16 cellular contexts compared by ENCODE assay signal in genomic region chr3:9499455-9500107, GRCh38. TPM values are rescaled to one million over a fixed set of nuclear protein-coding genes. Genes with fewer than 3 reads are reported as not detected.
A peak's percentile ranks its signal among the peaks of the same experiment; 100 is the strongest.
DNase-seq lines count a peak whose midpoint lies in the region; ATAC-seq and TF ChIP-seq lines count a peak whose summit lies in the region.
"Had no signal": no experiment of that assay in that cellular context is flagged by ENCODE, and none has a peak within 500 bp of the region (broad histone marks: within the 10 kb centered on the region; RNA-seq: fewer than 3 reads in every experiment).

No MANE protein-coding gene starts in this region.

- peak overlapping the region; percentile 85 for H3K4me3 Mint-ChIP-seq in GM23338
- H3K4me3 Mint-ChIP-seq in activated CD4-positive, alpha-beta T cell treated with anti-CD3 and anti-CD28 coated beads, Interleukin-2, amount 10 ng/mL, durations not matched to agents 24 days and 14 days: no peak overlapping the region
- H3K4me3 Mint-ChIP-seq: natural killer cell treated with Interleukin-12 subunit alpha and Interleukin-12 subunit beta and Interleukin-15 and Interleukin-18, amount 100 ng/mL, for 72 hours had no signal

- H3K36me3 ChIP-seq in GM23338 (ENCODE audit: insufficient read depth) (no peaks in the 10 kb centered on the region), iPS-18a (ENCODE audit: control insufficient read depth, low read depth, low read length) (no peaks in the 10 kb centered on the region)
- H3K36me3 ChIP-seq: lower lobe of right lung, SJSA1, suprapubic skin had no signal

- H3K9ac ChIP-seq in iPS-18a (ENCODE audit: low read length): peak overlapping the region; percentile 59

- H3K4me1 ChIP-seq in GM23338 (ENCODE audit: insufficient read depth) (no peaks in the 10 kb centered on the region), iPS-18a (ENCODE audit: control insufficient read depth, low read depth, low read length) (no peaks in the 10 kb centered on the region)

- no peak overlapping the region for H3K27ac Mint-ChIP-seq in GM23338
- no peak overlapping the region for H3K27ac Mint-ChIP-seq in activated CD4-positive, alpha-beta T cell treated with anti-CD3 and anti-CD28 coated beads, Interleukin-2, amount 10 ng/mL, durations not matched to agents 24 days and 14 days
- H3K27ac Mint-ChIP-seq: activated naive CD4-positive, alpha-beta T cell treated with anti-CD3 and anti-CD28 coated beads, Interleukin-2, amount 50 U/mL, for 72 hours; natural killer cell treated with Interleukin-12 subunit alpha and Interleukin-12 subunit beta and Interleukin-15 and Interleukin-18, amount 100 ng/mL, for 72 hours had no signal

- H3K27me3 ChIP-seq in GM23338 (ENCODE audit: insufficient read depth) (peaks cover 34% of the 10 kb centered on the region), iPS-18a (ENCODE audit: control insufficient read depth, insufficient read depth, low read length) (peaks cover 29% of the 10 kb centered on the region)

- no peaks in the 10 kb centered on the region for H4K20me1 ChIP-seq in GM23338 (replicated peaks; ENCODE audit: insufficient read depth)

- no peaks in the 10 kb centered on the region for H3K9me3 Mint-ChIP-seq in GM23338
- no peaks in the 10 kb centered on the region for H3K9me3 Mint-ChIP-seq in activated CD4-positive, alpha-beta T cell treated with anti-CD3 and anti-CD28 coated beads, Interleukin-2, amount 10 ng/mL, durations not matched to agents 24 days and 14 days
- H3K9me3 Mint-ChIP-seq: activated naive CD4-positive, alpha-beta T cell treated with anti-CD3 and anti-CD28 coated beads, Interleukin-2, amount 50 U/mL, for 72 hours; natural killer cell treated with Interleukin-12 subunit alpha and Interleukin-12 subunit beta and Interleukin-15 and Interleukin-18, amount 100 ng/mL, for 72 hours had no signal

- H3K36me3 Mint-ChIP-seq in GM23338 (ENCODE audit: low read depth): no peaks in the 10 kb centered on the region; the same call in 2 of the 3 replicates
- no peaks in the 10 kb centered on the region for H3K36me3 Mint-ChIP-seq in activated CD4-positive, alpha-beta T cell treated with anti-CD3 and anti-CD28 coated beads, Interleukin-2, amount 10 ng/mL, durations not matched to agents 24 days and 14 days (ENCODE audit: low read depth)
- H3K36me3 Mint-ChIP-seq: activated naive CD4-positive, alpha-beta T cell treated with anti-CD3 and anti-CD28 coated beads, Interleukin-2, amount 50 U/mL, for 72 hours; natural killer cell treated with Interleukin-12 subunit alpha and Interleukin-12 subunit beta and Interleukin-15 and Interleukin-18, amount 100 ng/mL, for 72 hours had no signal

- peaks cover 11% of the 10 kb centered on the region for H3K4me1 Mint-ChIP-seq in GM23338
- peaks cover 7% of the 10 kb centered on the region for H3K4me1 Mint-ChIP-seq in activated CD4-positive, alpha-beta T cell treated with anti-CD3 and anti-CD28 coated beads, Interleukin-2, amount 10 ng/mL, durations not matched to agents 24 days and 14 days

- no peaks in the 10 kb centered on the region for H3K79me2 ChIP-seq in GM23338 (replicated peaks; ENCODE audit: insufficient read depth)

- peaks cover 29% of the 10 kb centered on the region for H3K27me3 Mint-ChIP-seq in GM23338 (ENCODE audit: insufficient read depth, low read depth, poor library complexity)
- H3K27me3 Mint-ChIP-seq in activated CD4-positive, alpha-beta T cell treated with anti-CD3 and anti-CD28 coated beads, Interleukin-2, amount 10 ng/mL, durations not matched to agents 24 days and 14 days: peaks cover 24% of the 10 kb centered on the region

- TF ChIP-seq CTCF in GM23338 (conservative IDR thresholded peaks at IDR 0.05; ENCODE audit: low read depth in 2 of 2): 0 out of 4 replicates have a peak, but pooled peaks of 1 of the 2 experiments have one; percentile 7
- TF ChIP-seq CTCF in astrocyte of the cerebellum (IDR thresholded peaks at IDR 0.05; ENCODE audit: low read depth, low read length, missing control alignments): no peak

- ATAC-seq in GM23338 (peak; percentile 43), left colon (no peak), HG03432 (IDR thresholded peaks at IDR 0.05; ENCODE audit: unreplicated experiment) (no peak)

- H3F3A ChIP-seq in GM23338 (replicated peaks; ENCODE audit: low read depth): no peaks in the 10 kb centered on the region

- no peaks in the 10 kb centered on the region for H3K9me2 ChIP-seq in GM23338 (ENCODE audit: insufficient read depth)

- H3K27ac ChIP-seq in GM23338 (ENCODE audit: low read depth) (no peak overlapping the region), iPS-18a (ENCODE audit: low read length) (no peak overlapping the region)
- H3K27ac ChIP-seq: lower lobe of right lung, SJSA1, suprapubic skin had no signal

- intact Hi-C loops in left colon (cut with DNase I, micrococcal nuclease): no loop called here
- intact Hi-C loops in activated CD4-positive, alpha-beta T cell treated with anti-CD3 and anti-CD28 coated beads, Interleukin-2, amount 10 ng/mL, durations not matched to agents 24 days and 14 days (cut with micrococcal nuclease): loop anchor here (5.0 to 10.0 kb wide), 3 partner anchors 147 to 525 kb away; no protein-coding TSS in a partner anchor

- in situ Hi-C loops in astrocyte of the cerebellum (cut with HindIII; ENCODE audit: low sequenced_read_pairs): loop anchor here (25.0 kb wide), 1 partner anchor 188 kb away; no protein-coding TSS in a partner anchor

- peak overlapping the region; percentile 98 for H3K4me3 ChIP-seq in GM23338
- peak overlapping the region; percentile 9 for H3K4me3 ChIP-seq in astrocyte of the cerebellum (ENCODE audit: low read depth, low read length)
- H3K4me3 ChIP-seq in iPS-18a (ENCODE audit: low read length): peak overlapping the region; percentile 83
- H3K4me3 ChIP-seq in skeletal muscle cell (ENCODE audit: low read depth, low read length): peak overlapping the region; percentile 24
- H3K4me3 ChIP-seq: lower lobe of right lung, SJSA1 had no signal

- no peaks in the 10 kb centered on the region for H3K9me3 ChIP-seq in iPS-18a (ENCODE audit: control insufficient read depth, low read depth, low read length)
- H3K9me3 ChIP-seq: lower lobe of right lung, SJSA1, suprapubic skin had no signal

- peak overlapping the region; percentile 98 for H3K4me2 ChIP-seq in GM23338

- peak; percentile 77 for DNase-seq in GM23338 (ENCODE audit: low spot score)
- DNase-seq in astrocyte of the cerebellum (ENCODE audit: low read depth): no peak
- DNase-seq in skeletal muscle cell (ENCODE audit: low read depth): no peak
- no peak for DNase-seq in left colon
- no peak for DNase-seq in activated CD4-positive, alpha-beta T cell treated with anti-CD3 and anti-CD28 coated beads, Interleukin-2, amount 10 ng/mL, durations not matched to agents 24 days and 14 days
- DNase-seq in NCI-H1930 (lab: John Stamatoyannopoulos, UW): no peak
- DNase-seq: activated CD4-positive, alpha-beta T cell treated with anti-CD3 and anti-CD28 coated beads for 4 hours; lower lobe of right lung; stimulated activated CD4-positive, alpha-beta T cell treated with anti-CD3 and anti-CD28 coated beads, Interleukin-1b, Interleukin-23, amount 100 ng/mL, for 48 hours; T-helper 9 cell had no signal

- peak overlapping the region; percentile 99 for H2AFZ ChIP-seq in GM23338

TF ChIP-seq in GM23338, 12 proteins besides CTCF, POLR2A, EP300 and RAD21 (continues in another document):
- TF ChIP-seq REST (IDR thresholded peaks at IDR 0.05; ENCODE audit: unreplicated experiment) (no peak), CREB1 (CRISPR knock-in tag; IDR thresholded peaks at IDR 0.05; ENCODE audit: low read depth) (no peak)

RNA-seq across cellular contexts. Expression of gene LHFPL4, which starts 54.0 kb away (rescaled TPM):
- total RNA-seq in GM23338 (2014; rRNA removed; shearing (Covaris generic)): 11.1 and 11.5 TPM in 2 replicates
- 2.3 and 4.2 TPM in 2 replicates for polyA plus RNA-seq in GM23338 (2016; fragmentation: Nextera tagmentation; extraction: Ambion mirVana)
- total RNA-seq in left colon: under 1 TPM; 0.70 to 0.73 TPM
- not detected in 2 replicates for total RNA-seq in activated CD4-positive, alpha-beta T cell treated with anti-CD3 and anti-CD28 coated beads, Interleukin-2, amount 10 ng/mL, durations not matched to agents 24 days and 14 days
- total RNA-seq: activated naive CD4-positive, alpha-beta T cell treated with anti-CD3 and anti-CD28 coated beads, Interleukin-2, amount 50 U/mL, for 72 hours; lower lobe of right lung; natural killer cell treated with Interleukin-12 subunit alpha and Interleukin-12 subunit beta and Interleukin-15 and Interleukin-18, amount 100 ng/mL, for 72 hours had no signal

Comparison
In these comparisons a context has a peak if more than half of its experiments do, and no peak if none do; other contexts are left out.
1. H3K4me3 ChIP-seq: peak in every context shown above with its lines; median percentile 98 in GM23338; 83 in iPS-18a; 24 in skeletal muscle cell; 9 in astrocyte of the cerebellum.